Comparison of ENCODE assay signal across 14 cellular contexts in the genomic region with DNA sequence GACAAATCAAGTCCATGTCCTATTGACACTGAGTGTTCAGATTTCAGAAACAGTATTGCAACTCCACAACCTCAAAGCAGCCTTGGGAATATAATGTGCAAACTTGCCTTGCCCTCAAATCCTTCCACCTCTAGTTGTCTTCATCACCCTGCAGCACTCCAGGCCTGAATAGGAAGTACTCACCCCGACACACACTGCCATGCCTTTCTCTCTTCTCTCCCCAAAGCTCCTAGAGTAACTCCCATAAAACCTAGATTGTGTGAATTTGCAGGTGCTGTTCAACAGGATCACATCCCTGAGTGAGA. TPM values are rescaled to one million over a fixed set of nuclear protein-coding genes. Genes with fewer than 3 reads are reported as not detected.
A peak's percentile ranks its signal among the peaks of the same experiment; 100 is the strongest.
DNase-seq lines count a peak whose midpoint lies in the region; ATAC-seq, FAIRE-seq and TF ChIP-seq lines count a peak whose summit lies in the region.
"Had no signal": no experiment of that assay in that cellular context is flagged by ENCODE, and none has a peak within 500 bp of the region (broad histone marks: within the 10 kb centered on the region; RNA-seq: fewer than 3 reads in every experiment).

No MANE protein-coding gene starts in this region.

- TF ChIP-seq CTCF in 22Rv1 (IDR thresholded peaks at IDR 0.05) (no peak), OCI-LY7 (conservative IDR thresholded peaks at IDR 0.05; ENCODE audit: low read length) (no peak), esophagus squamous epithelium (IDR thresholded peaks at IDR 0.05) (no peak), pancreas (IDR thresholded peaks at IDR 0.05) (no peak)

- peaks cover 39% of the 10 kb centered on the region; the same call in 1 of the 2 replicates for H3K79me2 ChIP-seq in OCI-LY7 (ENCODE audit: insufficient read depth, low read depth, low read length)

- H3K9me3 ChIP-seq in OCI-LY7 (ENCODE audit: low read length): no peaks in the 10 kb centered on the region
- H3K9me3 ChIP-seq in esophagus squamous epithelium: no peaks in the 10 kb centered on the region
- no peaks in the 10 kb centered on the region for H3K9me3 ChIP-seq in pancreas
- H3K9me3 ChIP-seq in effector memory CD4-positive, alpha-beta T cell (ENCODE audit: control insufficient read depth, low read length): no peaks in the 10 kb centered on the region
- H3K9me3 ChIP-seq: spleen had no signal

- BruUV-seq in OCI-LY7 (replicated peaks; lab: Mats Ljungman, UMichigan): no TSS peak

- H3K4me1 ChIP-seq in OCI-LY7 (ENCODE audit: insufficient read depth, low read length, poor library complexity, severe bottlenecking) (peaks cover 15% of the 10 kb centered on the region), esophagus squamous epithelium (peaks cover 18 to 79% (median 35%) of the 10 kb centered on the region in 3 donors), pancreas (peaks cover 12 to 23% (median 22%) of the 10 kb centered on the region in 3 donors)
- H3K4me1 ChIP-seq in effector memory CD4-positive, alpha-beta T cell (ENCODE audit: control insufficient read depth, insufficient read depth, low read length, poor library complexity, severe bottlenecking): no peaks in the 10 kb centered on the region

- in situ Hi-C loops in KBM-7 (cut with MboI; ENCODE audit: low pct_unique_long_range_greater_than_20kb, low sequenced_read_pairs): no loop called here

- H3K36me3 ChIP-seq in OCI-LY7 (ENCODE audit: insufficient read depth, low read length) (peaks cover 2% of the 10 kb centered on the region; the same call in 1 of the 2 replicates), esophagus squamous epithelium (peaks cover 0 to 15% (median 0%) of the 10 kb centered on the region in 3 donors), pancreas (no peaks in the 10 kb centered on the region)
- no peaks in the 10 kb centered on the region for H3K36me3 ChIP-seq in effector memory CD4-positive, alpha-beta T cell (ENCODE audit: control insufficient read depth, insufficient read depth, low read length)
- H3K36me3 ChIP-seq: neural progenitor cell had no signal

- intact Hi-C loops in OCI-LY7 (cut with micrococcal nuclease; ENCODE audit: unreplicated experiment) (no loop called here), esophagus squamous epithelium (cut with DNase I) (no loop called here), pancreas (cut with DNase I) (no loop called here)

- FAIRE-seq in pancreas (lab: Jason Lieb, UNC): no peak

- POLR2A ChIA-PET in OCI-LY7 (lab: Charles Lee): interaction anchor here (1.2 to 1.3 kb wide), 2 partner anchors 14 to 194 kb away, joined by 3 to 4 read pairs; no protein-coding TSS in a partner anchor

- WGBS in esophagus squamous epithelium, 2 donors: 58 to 100% methylated on average over 1 of the region's 1 CpG
- WGBS in pancreas, 2 donors: 79 to 91% methylated on average over 1 of the region's 1 CpG

- peak overlapping the region; percentile 13; the same call in 1 of the 2 replicates for H3K27ac ChIP-seq in 22Rv1
- no peak overlapping the region for H3K27ac ChIP-seq in OCI-LY7 (ENCODE audit: low read depth, low read length, poor library complexity, severe bottlenecking)
- H3K27ac ChIP-seq in esophagus squamous epithelium: peak overlapping the region; percentile 63 to 87 (median 80)
- H3K27ac ChIP-seq in pancreas: peak overlapping the region in 3 of 4 donors; percentile 9 to 63 (median 12)
- no peak overlapping the region for H3K27ac ChIP-seq in effector memory CD4-positive, alpha-beta T cell (ENCODE audit: insufficient read depth, low read length, poor library complexity, severe bottlenecking)
- H3K27ac ChIP-seq: neural progenitor cell had no signal

- H3K4me2 ChIP-seq in OCI-LY7 (ENCODE audit: low read length): peak overlapping the region; percentile 2; the same call in 1 of the 2 replicates
- H3K4me2 ChIP-seq: neural progenitor cell had no signal

- ATAC-seq in pancreas: peak in 1 of 4 donors; percentile 4

- H2AFZ ChIP-seq in OCI-LY7 (ENCODE audit: low read length): no peak overlapping the region
- H2AFZ ChIP-seq: neural progenitor cell had no signal

- 0 out of 2 replicates have a peak, but pooled peaks cover 4% of the 10 kb centered on the region for H4K20me1 ChIP-seq in OCI-LY7 (ENCODE audit: insufficient read depth, low read length)

- CTCF ChIA-PET in OCI-LY7 (lab: Charles Lee; ENCODE audit: unreplicated experiment): interaction anchor here (1.2 kb wide), 1 partner anchor 9 kb away, joined by 4 read pairs; no protein-coding TSS in a partner anchor

- H3K9me2 ChIP-seq in OCI-LY7 (ENCODE audit: insufficient read depth, low read length): no peaks in the 10 kb centered on the region

- H3K27me3 ChIP-seq in esophagus squamous epithelium (no peaks in the 10 kb centered on the region), pancreas (no peaks in the 10 kb centered on the region)
- H3K27me3 ChIP-seq in effector memory CD4-positive, alpha-beta T cell (replicated peaks; ENCODE audit: control insufficient read depth, insufficient read depth, low read length, poor library complexity, severe bottlenecking): no peaks in the 10 kb centered on the region
- H3K27me3 ChIP-seq: spleen had no signal

- H3K4me3 ChIP-seq in OCI-LY7 (ENCODE audit: low read depth, low read length, poor library complexity, severe bottlenecking) (no peak overlapping the region), esophagus squamous epithelium (no peak overlapping the region), pancreas (no peak overlapping the region)
- no peak overlapping the region for H3K4me3 ChIP-seq in effector memory CD4-positive, alpha-beta T cell (ENCODE audit: insufficient read depth, low read depth, low read length, poor library complexity, severe bottlenecking)
- H3K4me3 ChIP-seq: neural progenitor cell, spleen had no signal

- TF ChIP-seq POLR2A in esophagus squamous epithelium (IDR thresholded peaks at IDR 0.05): no peak

- no peak for DNase-seq in OCI-LY7 (ENCODE audit: low spot score)
- no peak for DNase-seq in esophagus squamous epithelium (lab: John Stamatoyannopoulos, UW)
- DNase-seq in pancreas: no peak
- DNase-seq in KBM-7: no peak
- DNase-seq in activated CD4-positive, alpha-beta T cell treated with anti-CD3 and anti-CD28 coated beads for 1 hour: no peak
- no peak for DNase-seq in epidermal melanocyte (ENCODE audit: insufficient read length, low spot score)
- no peak for DNase-seq in effector memory CD4-positive, alpha-beta T cell
- DNase-seq: activated CD4-positive, alpha-beta T cell treated with anti-CD3 and anti-CD28 coated beads for 4 hours; activated T-cell treated with anti-CD3 and anti-CD28 coated beads, Interleukin-2, amount 50 U/mL, for 1 hour; NCI-H1092; OCI-M1 had no signal

RNA-seq across cellular contexts. Expression of a gene that starts 19.6 kb away (rescaled TPM):
- total RNA-seq in OCI-LY7 (2014; rRNA removed; shearing (Covaris generic)): 20.8 and 24.3 TPM in 2 replicates
- 32.0 and 32.9 TPM in 2 replicates for total RNA-seq in OCI-LY7 (2022)
- total RNA-seq in esophagus squamous epithelium: 100 to 1,000 TPM in 1 of 4 donors, 10 to 100 TPM in 3; 59.7 to 101 (median 73.8) TPM
- total RNA-seq in pancreas: 10 to 100 TPM; 16.0 to 39.4 (median 20.9) TPM
- polyA plus RNA-seq in pancreas: 10 to 100 TPM; 18.5 to 22.4 TPM

Comparison
In these comparisons a context has a peak if more than half of its experiments do, and no peak if none do; other contexts are left out.
1. H3K27ac ChIP-seq: peak in 22Rv1 (single experiment), esophagus squamous epithelium (4 of 4) and pancreas (3 of 4); none in OCI-LY7 (single experiment) and effector memory CD4-positive, alpha-beta T cell (single experiment).